ENCODE assay signal across 8 cellular contexts in the genomic region with DNA sequence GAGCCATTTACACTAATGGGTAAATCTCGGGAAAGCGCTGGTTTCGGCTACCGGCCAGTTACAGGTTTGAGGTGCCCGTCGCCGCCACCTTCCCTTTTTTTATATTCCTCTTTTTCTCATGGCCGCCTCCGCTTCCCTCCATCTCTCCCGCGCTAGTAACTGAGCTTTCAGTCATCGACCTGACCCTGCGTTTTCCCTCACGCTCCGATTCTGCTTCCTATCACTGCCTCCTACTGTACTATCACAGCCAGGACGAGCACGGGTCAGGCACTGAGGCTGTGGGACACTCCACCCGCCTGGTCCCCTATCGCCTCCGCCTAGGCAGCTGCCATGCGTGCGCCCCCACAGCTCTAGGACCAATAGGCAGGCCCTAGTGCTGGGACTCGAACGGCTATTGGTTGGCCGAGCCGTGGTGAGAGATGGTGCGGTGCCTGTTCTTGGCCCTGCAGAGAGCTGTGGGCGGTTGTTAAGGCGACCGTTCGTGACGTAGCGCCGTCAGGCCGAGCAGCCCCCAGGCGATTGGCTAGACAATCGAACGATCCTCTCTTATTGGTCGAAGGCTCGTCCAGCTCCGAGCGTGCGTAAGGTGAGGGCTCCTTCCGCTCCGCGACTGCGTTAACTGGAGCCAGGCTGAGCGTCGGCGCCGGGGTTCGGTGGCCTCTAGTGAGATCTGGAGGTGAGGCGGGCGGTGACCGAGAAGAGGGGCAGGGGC. TPM values are rescaled to one million over a fixed set of nuclear protein-coding genes. Genes with fewer than 3 reads are reported as not detected.
A peak's percentile ranks its signal among the peaks of the same experiment; 100 is the strongest.
DNase-seq lines count a peak whose midpoint lies in the region; TF ChIP-seq lines count a peak whose summit lies in the region.

HMGCR (plus strand) TSS at position 596 of the 712 bp plus-strand sequence. CDS start 5,386 bp downstream, outside the sequence.

- H3K79me2 ChIP-seq in neural cell (replicated peaks; ENCODE audit: insufficient read depth, low read length): peaks cover 44% of the 10 kb centered on the region

- in situ Hi-C loops in G401 (cut with HindIII; ENCODE audit: low sequenced_read_pairs): no loop called here

- H3K9ac ChIP-seq in neural cell (ENCODE audit: low read length): peak within 1 kb of the TSS; percentile 100
- H3K9ac ChIP-seq in stomach smooth muscle (ENCODE audit: low read length in 2 of 2): peak within 1 kb of the TSS; percentile 72 to 88

- H3K27ac ChIP-seq in neural cell (ENCODE audit: low read length) (peak within 1 kb of the TSS; percentile 99), stomach smooth muscle (ENCODE audit: low read length) (peak within 1 kb of the TSS; percentile 81)

- H3K4me3 ChIP-seq in H7 (ENCODE audit: insufficient read depth, low read depth, low read length): peak within 1 kb of the TSS; percentile 93
- peak within 1 kb of the TSS; percentile 97 for H3K4me3 ChIP-seq in neural cell (ENCODE audit: low read length)
- H3K4me3 ChIP-seq in stomach smooth muscle (ENCODE audit: low read length in 2 of 2): peak within 1 kb of the TSS; percentile 88 to 97

- TF ChIP-seq EP300 in neural cell (conservative IDR thresholded peaks at IDR 0.05; ENCODE audit: poor library complexity, severe bottlenecking): peak; percentile 89

- H3K4me1 ChIP-seq in stomach smooth muscle (ENCODE audit: control insufficient read depth, insufficient read depth, low read length): peaks cover 7% of the 10 kb centered on the region

- peak; percentile 87 for TF ChIP-seq CTCF in neural cell (IDR thresholded peaks at IDR 0.05; ENCODE audit: poor library complexity, severe bottlenecking)

- TF ChIP-seq RAD21 in neural cell (conservative IDR thresholded peaks at IDR 0.05): peak; percentile 79

- peak within 1 kb of the TSS; percentile 59 for H2AFZ ChIP-seq in neural cell (ENCODE audit: low read depth, low read length)

- H3K27me3 ChIP-seq in H7 (ENCODE audit: control insufficient read depth, insufficient read depth, low read length) (no peaks in the 10 kb centered on the region), neural cell (ENCODE audit: insufficient read depth, low read depth, low read length) (no peaks in the 10 kb centered on the region), stomach smooth muscle (ENCODE audit: control insufficient read depth in 1 of 2, insufficient read depth in 2 of 2, low read length in 2 of 2) (no peaks in the 10 kb centered on the region)

- H3K4me2 ChIP-seq in neural cell (ENCODE audit: low read length): peak within 1 kb of the TSS; percentile 90

- no peaks in the 10 kb centered on the region for H3K9me3 ChIP-seq in neural cell (ENCODE audit: low read length)
- H3K9me3 ChIP-seq in stomach smooth muscle (ENCODE audit: control insufficient read depth in 2 of 2, low read length in 2 of 2): no peaks in the 10 kb centered on the region

- peaks cover 13% of the 10 kb centered on the region for H4K20me1 ChIP-seq in neural cell (ENCODE audit: insufficient read depth)

- H3K36me3 ChIP-seq in H7 (replicated peaks; ENCODE audit: control insufficient read depth, insufficient read depth, low read length) (no peaks in the 10 kb centered on the region; the same call in 1 of the 2 replicates), neural cell (ENCODE audit: insufficient read depth, low read length) (no peaks in the 10 kb centered on the region), stomach smooth muscle (ENCODE audit: control insufficient read depth in 2 of 2, insufficient read depth in 2 of 2, low read length in 2 of 2) (no peaks in the 10 kb centered on the region)

- H3K9me2 ChIP-seq in neural cell (ENCODE audit: insufficient read depth, low read length): no peaks in the 10 kb centered on the region

- DNase-seq in G401 (ENCODE audit: low spot score): peak; percentile 100
- DNase-seq in H7: peak; percentile 93
- peak; percentile 100 for DNase-seq in M059J (ENCODE audit: low read depth)
- peak; percentile 99 for DNase-seq in SHP77 (lab: John Stamatoyannopoulos, UW)
- peak; percentile 99 for DNase-seq in activated effector memory CD4-positive, alpha-beta T cell treated with anti-CD3 and anti-CD28 coated beads, Interleukin-2, amount 50 U/mL, for 16 hours
- peak; percentile 99 for DNase-seq in fibroblast of the conjunctiva (ENCODE audit: low read depth)

- peaks cover 8% of the 10 kb centered on the region for H3F3A ChIP-seq in neural cell (ENCODE audit: insufficient read depth, low read length, poor library complexity, severe bottlenecking)

TF ChIP-seq in neural cell, 6 proteins besides CTCF, POLR2A, EP300 and RAD21:
- TF ChIP-seq SMC3 (conservative IDR thresholded peaks at IDR 0.05; ENCODE audit: poor library complexity): peak; percentile 72
- peak; percentile 96 for TF ChIP-seq REST (IDR thresholded peaks at IDR 0.05; ENCODE audit: borderline replicate concordance)
- peak; percentile 87 for TF ChIP-seq POLR2AphosphoS5 (IDR thresholded peaks at IDR 0.05)
- peak; percentile 95 for TF ChIP-seq TAF1 (IDR thresholded peaks at IDR 0.05; ENCODE audit: low read depth)
- TF ChIP-seq MXI1 (conservative IDR thresholded peaks at IDR 0.05; ENCODE audit: poor library complexity, severe bottlenecking): peak; percentile 78
- TF ChIP-seq EZH2 (IDR thresholded peaks at IDR 0.05; ENCODE audit: borderline replicate concordance, insufficient read depth, low read length, poor library complexity, severe bottlenecking): no peak

RNA-seq across cellular contexts. Expression of gene HMGCR, which starts in this region (rescaled TPM):
- 257 and 345 TPM in 2 replicates for total RNA-seq in G401 (2014; rRNA removed; shearing (Covaris generic))
- total RNA-seq in H7 (2014; rRNA removed; shearing (Covaris generic)): 134 and 137 TPM in 2 replicates
- 68.4 and 154 TPM in 2 replicates for total RNA-seq in M059J (2014; rRNA removed; shearing (Covaris generic))
- 293 and 309 TPM in 2 replicates for polyA plus RNA-seq in neural cell
- 568 and 581 TPM in 2 replicates for polyA minus RNA-seq in neural cell

Comparison
In these comparisons a context has a peak if more than half of its experiments do, and no peak if none do; other contexts are left out.
1. Peak in every context shown above with its lines: DNase-seq, H3K4me3 ChIP-seq and H3K27ac ChIP-seq.